ENCODE assay signal across 8 cellular contexts in genomic region chr9:4297795-4298254, GRCh38. TPM values are rescaled to one million over a fixed set of nuclear protein-coding genes. Genes with fewer than 3 reads are reported as not detected.
DNase-seq lines count a peak whose midpoint lies in the region; ATAC-seq and TF ChIP-seq lines count a peak whose summit lies in the region.

No MANE protein-coding gene starts in this region.

- peaks cover 43% of the 10 kb centered on the region for H3K27me3 Mint-ChIP-seq in dendritic cell treated with granulocyte-macrophage colony-stimulating factor and Interleukin-4, amounts not matched to agents 40 ng/mL and 50 ng/mL, for 4 days

- peaks cover 43% of the 10 kb centered on the region for H3K4me1 Mint-ChIP-seq in dendritic cell treated with granulocyte-macrophage colony-stimulating factor and Interleukin-4, amounts not matched to agents 40 ng/mL and 50 ng/mL, for 4 days (ENCODE audit: low read depth)

- no peaks in the 10 kb centered on the region for H3K36me3 ChIP-seq in left lung

- H3K4me3 ChIP-seq in LNCaP clone FGC (ENCODE audit: low read depth, low read length) (peak overlapping the region; percentile 54), left lung (peak overlapping the region; percentile 60 to 67)

- H3K4me1 ChIP-seq in left lung, result peaks cover 5 to 50% of the 10 kb centered on the region in 2 donors

- H3K27me3 ChIP-seq in left lung, result peaks cover 0 to 58% of the 10 kb centered on the region in 2 donors

- ATAC-seq in GM21390 (IDR thresholded peaks at IDR 0.05; ENCODE audit: unreplicated experiment) (peak; percentile 44), left lung (peak; percentile 48), HG02840 (IDR thresholded peaks at IDR 0.05; ENCODE audit: low FRiP score, unreplicated experiment) (no peak)

- DNase-seq in DMS53 (lab: John Stamatoyannopoulos, UW) (peak; percentile 62), LNCaP clone FGC (ENCODE audit: low read depth) (no peak), left lung (peak; percentile 61 to 88)
- peak; percentile 51 to 54 for DNase-seq in activated CD4-positive, alpha-beta T cell treated with anti-CD3 and anti-CD28 coated beads for 4 hours
- DNase-seq in stimulated activated CD4-positive, alpha-beta T cell treated with anti-CD3 and anti-CD28 coated beads, Interleukin-4, amount 100 ng/mL, for 4 hours, result peak; percentile 38 to 48

- no peaks in the 10 kb centered on the region for H3K9me3 Mint-ChIP-seq in dendritic cell treated with granulocyte-macrophage colony-stimulating factor and Interleukin-4, amounts not matched to agents 40 ng/mL and 50 ng/mL, for 4 days

- no peaks in the 10 kb centered on the region for H3K9me3 ChIP-seq in left lung

- peak overlapping the region; percentile 86 for H3K27ac Mint-ChIP-seq in dendritic cell treated with granulocyte-macrophage colony-stimulating factor and Interleukin-4, amounts not matched to agents 40 ng/mL and 50 ng/mL, for 4 days

- H3K27ac ChIP-seq in left lung, result peak overlapping the region; percentile 85 to 92

- H3K36me3 Mint-ChIP-seq in dendritic cell treated with granulocyte-macrophage colony-stimulating factor and Interleukin-4, amounts not matched to agents 40 ng/mL and 50 ng/mL, for 4 days (ENCODE audit: low read depth), result peaks cover 13% of the 10 kb centered on the region

- TF ChIP-seq CTCF in LNCaP clone FGC (IDR thresholded peaks at IDR 0.05; ENCODE audit: control insufficient read depth, extremely low read depth, insufficient read depth), result no peak
- TF ChIP-seq CTCF in left lung (IDR thresholded peaks at IDR 0.05), result no peak

- intact Hi-C loops in dendritic cell treated with granulocyte-macrophage colony-stimulating factor and Interleukin-4, amounts not matched to agents 40 ng/mL and 50 ng/mL, for 4 days (cut with micrococcal nuclease), result loop anchor here (1.0 to 10.0 kb wide), 3 partner anchors 17 to 1453 kb away; partner anchors contain the start of genes PUM3 and RFX3
- intact Hi-C loops in left lung (cut with DNase I), result no loop called here

- peak overlapping the region; percentile 98 for H3K4me3 Mint-ChIP-seq in dendritic cell treated with granulocyte-macrophage colony-stimulating factor and Interleukin-4, amounts not matched to agents 40 ng/mL and 50 ng/mL, for 4 days

RNA-seq across cellular contexts. Expression of gene GLIS3, which starts 2.0 kb away (rescaled TPM):
- total RNA-seq in left lung, result 10 to 100 TPM; 17.1 to 34.1 TPM
